15 cellular contexts compared by ENCODE assay signal in genomic region chr1:209199371-209199770, GRCh38.
DNase-seq lines count a peak whose midpoint lies in the region; ATAC-seq and TF ChIP-seq lines count a peak whose summit lies in the region.
"Had no signal": no experiment of that assay in that cellular context is flagged by ENCODE, and none has a peak within 500 bp of the region (broad histone marks: within the 10 kb centered on the region; RNA-seq: fewer than 3 reads in every experiment).

No MANE protein-coding gene starts in this region.

- H3K4me3 ChIP-seq in endodermal cell (ENCODE audit: low read length) (no peak overlapping the region), upper lobe of right lung (no peak overlapping the region)
- H3K4me3 ChIP-seq: GM12878 had no signal

- 57 to 60% methylated on average over 10 of the region's 10 CpGs for WGBS in endodermal cell (ENCODE audit: insufficient coverage in 1 of 2, insufficient read length in 1 of 2), 2 experiments

- H3K4me3 Mint-ChIP-seq in endodermal cell (peak overlapping the region; percentile 6), nephron progenitor cell (peak overlapping the region; percentile 68)
- H3K4me3 Mint-ChIP-seq: CD8-positive, alpha-beta T cell had no signal

- no peaks in the 10 kb centered on the region for H3K36me3 ChIP-seq in endodermal cell (ENCODE audit: control insufficient read depth, insufficient read depth, low read length)
- H3K36me3 ChIP-seq in upper lobe of right lung = no peaks in the 10 kb centered on the region

- ATAC-seq in HG02759 (IDR thresholded peaks at IDR 0.05; ENCODE audit: unreplicated experiment) = no peak
- ATAC-seq in upper lobe of right lung = no peak
- ATAC-seq: CD8-positive, alpha-beta T cell; GM12878 had no signal

- H3K27me3 Mint-ChIP-seq in endodermal cell (ENCODE audit: insufficient read depth) (no peaks in the 10 kb centered on the region), nephron progenitor cell (ENCODE audit: low read depth, poor library complexity) (peaks cover 4% of the 10 kb centered on the region)

- H3K9me3 ChIP-seq in endodermal cell (ENCODE audit: control insufficient read depth, low read length) (peaks cover 35% of the 10 kb centered on the region), upper lobe of right lung (peaks cover 11% of the 10 kb centered on the region)

- H3K9me3 Mint-ChIP-seq in endodermal cell = peaks cover 29% of the 10 kb centered on the region
- peaks cover 39% of the 10 kb centered on the region for H3K9me3 Mint-ChIP-seq in nephron progenitor cell

- no peak for TF ChIP-seq CTCF in endodermal cell (conservative IDR thresholded peaks at IDR 0.05)
- no peak for TF ChIP-seq CTCF in nephron progenitor cell (IDR thresholded peaks at IDR 0.05)
- no peak for TF ChIP-seq CTCF in upper lobe of right lung (IDR thresholded peaks at IDR 0.05)

- intact Hi-C loops in upper lobe of right lung (cut with DNase I) = no loop called here

- no peak overlapping the region for H3K9ac ChIP-seq in endodermal cell (ENCODE audit: extremely low read depth, low read length, poor library complexity, severe bottlenecking)

- H3K4me1 ChIP-seq in endodermal cell (ENCODE audit: control insufficient read depth, insufficient read depth, low read length) = no peaks in the 10 kb centered on the region
- H3K4me1 ChIP-seq in upper lobe of right lung = no peaks in the 10 kb centered on the region

- DNase-seq in NCI-H2227 treated with DMSO at 0.1 percent for 48 hours (lab: John Stamatoyannopoulos, UW) = peak; percentile 80
- DNase-seq in endodermal cell = peak; percentile 54
- DNase-seq in nephron progenitor cell = no peak
- no peak for DNase-seq in C1 segment of cervical spinal cord (lab: John Stamatoyannopoulos, UW)
- no peak for DNase-seq in upper lobe of right lung
- no peak for DNase-seq in ureter (ENCODE audit: low spot score)
- DNase-seq: CD8-positive, alpha-beta T cell; DMS79 treated with DMSO at 0.1 percent for 48 hours; NCI-H1105 treated with DMSO at 0.1 percent for 48 hours; NCI-H187; NCI-H446; NK-92 treated with Interleukin-12 subunit alpha and Interleukin-12 subunit beta, amount 100 ng/mL, for 24 hours; OCI-M1 had no signal

- H3K27me3 ChIP-seq in endodermal cell (ENCODE audit: control insufficient read depth, insufficient read depth, low read length, poor library complexity, severe bottlenecking) (no peaks in the 10 kb centered on the region), upper lobe of right lung (no peaks in the 10 kb centered on the region)

- H3K4me1 Mint-ChIP-seq in endodermal cell = peaks cover 20% of the 10 kb centered on the region
- H3K4me1 Mint-ChIP-seq in nephron progenitor cell = peaks cover 15% of the 10 kb centered on the region

- H3K27ac ChIP-seq in endodermal cell (ENCODE audit: low read depth, low read length) (no peak overlapping the region), upper lobe of right lung (no peak overlapping the region)

- H3K36me3 Mint-ChIP-seq in endodermal cell (ENCODE audit: low read depth) (peaks cover 16% of the 10 kb centered on the region), nephron progenitor cell (ENCODE audit: low read depth) (peaks cover 24% of the 10 kb centered on the region)

- H3K27ac Mint-ChIP-seq in endodermal cell (peak overlapping the region; percentile 36), nephron progenitor cell (no peak overlapping the region)
- H3K27ac Mint-ChIP-seq: CD8-positive, alpha-beta T cell had no signal

Comparison
In these comparisons a context has a peak if more than half of its experiments do, and no peak if none do; other contexts are left out.
1. DNase-seq: peak in NCI-H2227 treated with DMSO at 0.1 percent for 48 hours (single experiment) and endodermal cell (single experiment); none in nephron progenitor cell (single experiment), C1 segment of cervical spinal cord (0 of 14), upper lobe of right lung (single experiment) and ureter (single experiment).